In genomic region chr7:149741629-149742028, GRCh38 we compare ENCODE assay signal across 8 cellular contexts. TPM values are rescaled to one million over a fixed set of nuclear protein-coding genes. Genes with fewer than 3 reads are reported as not detected.
DNase-seq lines count a peak whose midpoint lies in the region; ATAC-seq lines count a peak whose summit lies in the region.

No MANE protein-coding gene starts in this region.

- peak overlapping the region; percentile 45 for H3K9ac ChIP-seq in adipocyte (ENCODE audit: low read length)

- H3K27me3 ChIP-seq in adipocyte (replicated peaks; ENCODE audit: control insufficient read depth, insufficient read depth, low read length): peaks cover 23% of the 10 kb centered on the region

- H3K4me1 ChIP-seq in adipocyte (ENCODE audit: control insufficient read depth, insufficient read depth, low read length): peaks cover 8% of the 10 kb centered on the region

- H3K4me3 ChIP-seq in adipocyte (ENCODE audit: low read length): peak overlapping the region; percentile 70

- no peaks in the 10 kb centered on the region for H3K36me3 ChIP-seq in adipocyte (ENCODE audit: control insufficient read depth, insufficient read depth, low read length, severe bottlenecking)

- peak; percentile 53 for DNase-seq in DMS53 treated with DMSO at 0.1 percent for 48 hours (lab: John Stamatoyannopoulos, UW; ENCODE audit: unreplicated experiment)
- peak; percentile 30 for DNase-seq in M059J (ENCODE audit: low read depth)
- DNase-seq in adipocyte (ENCODE audit: low read depth): peak; percentile 15
- peak; percentile 73 for DNase-seq in medulla oblongata (ENCODE audit: extremely low spot score)
- no peak for DNase-seq in stimulated activated CD4-positive, alpha-beta T cell treated with anti-CD3 and anti-CD28 coated beads, Interleukin-12 subunit alpha, Interleukin-12 subunit beta, amount 100 ng/mL, for 4 hours

- no peaks in the 10 kb centered on the region for H3K9me3 ChIP-seq in adipocyte (ENCODE audit: control insufficient read depth, low read length)

- ATAC-seq in HG03342 (IDR thresholded peaks at IDR 0.05; ENCODE audit: unreplicated experiment): no peak
- ATAC-seq in HG02884 (IDR thresholded peaks at IDR 0.05; ENCODE audit: unreplicated experiment): no peak
- no peak for ATAC-seq in HG03097 (IDR thresholded peaks at IDR 0.05; ENCODE audit: low FRiP score, unreplicated experiment)

RNA-seq across cellular contexts. Expression of gene ZNF467, which starts 31.8 kb away (rescaled TPM):
- total RNA-seq in M059J (2014; rRNA removed; shearing (Covaris generic)): 0.96 TPM in 1 of 2 replicates, not detected in the other
